Comparison of ENCODE assay signal across 9 cellular contexts in the genomic region with DNA sequence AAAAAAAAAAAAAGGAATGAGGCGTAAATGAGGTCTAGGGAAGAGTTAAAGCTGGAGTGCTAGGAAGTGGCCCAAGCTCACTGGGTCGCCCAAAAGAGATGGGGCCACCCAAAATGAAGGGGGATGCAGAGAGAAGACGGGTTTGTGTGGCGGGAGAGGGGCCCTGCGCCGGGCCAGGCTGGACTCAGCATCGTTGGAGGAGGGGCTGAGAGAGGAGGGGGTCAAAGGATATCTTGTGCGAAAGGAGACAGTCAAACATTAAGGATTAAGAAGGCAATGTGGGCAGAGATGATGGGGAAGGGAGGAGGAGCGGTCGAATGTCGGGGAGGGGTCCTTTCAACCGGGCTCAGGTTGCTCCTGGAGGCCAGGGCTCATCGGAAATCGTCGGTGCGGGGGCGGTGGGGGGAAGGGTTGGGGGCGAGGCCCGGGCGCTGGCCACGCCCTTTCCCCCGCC. TPM values are rescaled to one million over a fixed set of nuclear protein-coding genes. Genes with fewer than 3 reads are reported as not detected.
DNase-seq lines count a peak whose midpoint lies in the region; ATAC-seq, FAIRE-seq and TF ChIP-seq lines count a peak whose summit lies in the region.
"Had no signal": no experiment of that assay in that cellular context is flagged by ENCODE, and none has a peak within 500 bp of the region (broad histone marks: within the 10 kb centered on the region; RNA-seq: fewer than 3 reads in every experiment).

No MANE protein-coding gene starts in this region.

- no peak for DNase-seq in activated CD4-positive, alpha-beta T cell treated with anti-CD3 and anti-CD28 coated beads for 36 hours
- DNase-seq in activated CD4-positive, alpha-beta T cell treated with anti-CD3 and anti-CD28 coated beads for 48 hours: no peak
- no peak for DNase-seq in activated naive CD8-positive, alpha-beta T cell treated with anti-CD3 and anti-CD28 coated beads for 36 hours
- DNase-seq in kidney (no peak), thoracic aorta (ENCODE audit: low spot score) (no peak), posterior vena cava (ENCODE audit: low spot score) (no peak)

- peaks cover 8% of the 10 kb centered on the region for H3K36me3 Mint-ChIP-seq in activated CD4-positive, alpha-beta T cell treated with anti-CD3 and anti-CD28 coated beads for 36 hours (ENCODE audit: low read depth)
- peaks cover 4% of the 10 kb centered on the region for H3K36me3 Mint-ChIP-seq in activated naive CD8-positive, alpha-beta T cell treated with anti-CD3 and anti-CD28 coated beads for 36 hours

- no peak for FAIRE-seq in kidney (lab: Jason Lieb, UNC)

- H3K9me3 ChIP-seq in kidney (ENCODE audit: control insufficient read depth in 1 of 2, low read length in 2 of 2) (no peaks in the 10 kb centered on the region), thoracic aorta (no peaks in the 10 kb centered on the region)

- H3K9me3 Mint-ChIP-seq in activated CD4-positive, alpha-beta T cell treated with anti-CD3 and anti-CD28 coated beads for 36 hours (ENCODE audit: low read depth): no peaks in the 10 kb centered on the region
- no peaks in the 10 kb centered on the region for H3K9me3 Mint-ChIP-seq in activated naive CD8-positive, alpha-beta T cell treated with anti-CD3 and anti-CD28 coated beads for 36 hours

- H3K4me3 ChIP-seq in kidney (ENCODE audit: low read length in 2 of 2) (peak overlapping the region; percentile 54 to 80), thoracic aorta (peak overlapping the region; percentile 66)

- POLR2A ChIA-PET in activated CD4-positive, alpha-beta T cell treated with anti-CD3 and anti-CD28 coated beads for 36 hours (lab: Charles Lee): interaction anchor here (0.5 to 1.0 kb wide), 3 partner anchors 34 to 589 kb away, joined by 3 to 4 read pairs (median 3); a partner anchor contains a TSS

- H3K4me1 ChIP-seq in kidney (ENCODE audit: control insufficient read depth in 1 of 2, insufficient read depth in 1 of 2, low read depth in 1 of 2, low read length in 2 of 2) (peaks cover 0 to 7% of the 10 kb centered on the region in 2 donors), thoracic aorta (ENCODE audit: control insufficient read depth in 1 of 2, low read depth in 2 of 2) (peaks cover 5 to 19% of the 10 kb centered on the region in 2 donors)

- TF ChIP-seq CTCF in kidney (IDR thresholded peaks at IDR 0.05; ENCODE audit: borderline replicate concordance, extremely low read depth, insufficient read depth) (no peak), thoracic aorta (IDR thresholded peaks at IDR 0.05) (no peak)

- no peak for ATAC-seq in activated CD4-positive, alpha-beta T cell treated with anti-CD3 and anti-CD28 coated beads for 36 hours
- ATAC-seq in thoracic aorta (ENCODE audit: insufficient number of reproducible peaks, low FRiP score, low read depth) (no peak), HG03342 (IDR thresholded peaks at IDR 0.05; ENCODE audit: unreplicated experiment) (no peak), HG03045 (IDR thresholded peaks at IDR 0.05; ENCODE audit: unreplicated experiment) (no peak)

- no peaks in the 10 kb centered on the region for H3K27me3 ChIP-seq in thoracic aorta (replicated peaks; ENCODE audit: insufficient read depth)

- peaks cover 26% of the 10 kb centered on the region for H3K4me1 Mint-ChIP-seq in activated CD4-positive, alpha-beta T cell treated with anti-CD3 and anti-CD28 coated beads for 36 hours
- peaks cover 33% of the 10 kb centered on the region for H3K4me1 Mint-ChIP-seq in activated naive CD8-positive, alpha-beta T cell treated with anti-CD3 and anti-CD28 coated beads for 36 hours

- peak overlapping the region; percentile 97 for H3K27ac Mint-ChIP-seq in activated CD4-positive, alpha-beta T cell treated with anti-CD3 and anti-CD28 coated beads for 36 hours
- peak overlapping the region; percentile 88 for H3K27ac Mint-ChIP-seq in activated naive CD8-positive, alpha-beta T cell treated with anti-CD3 and anti-CD28 coated beads for 36 hours

- H3K36me3 ChIP-seq in kidney (ENCODE audit: control insufficient read depth in 1 of 2, insufficient read depth in 2 of 2, low read length in 2 of 2) (no peaks in the 10 kb centered on the region), thoracic aorta (no peaks in the 10 kb centered on the region)

- H3K27ac ChIP-seq in kidney (ENCODE audit: low read depth in 2 of 2, low read length in 2 of 2) (peak overlapping the region in 1 of 2 donors; percentile 0), thoracic aorta (peak overlapping the region; percentile 71 to 86)

- CTCF ChIA-PET in activated CD4-positive, alpha-beta T cell treated with anti-CD3 and anti-CD28 coated beads for 36 hours (lab: Charles Lee): interaction anchor here (0.6 to 8.8 kb wide), 11 partner anchors 8 to 482 kb away, joined by 3 to 70 read pairs (median 3); a partner anchor contains a TSS

- intact Hi-C loops in activated CD4-positive, alpha-beta T cell treated with anti-CD3 and anti-CD28 coated beads for 36 hours (cut with DNase I, micrococcal nuclease): loop anchor here (1.0 to 10.0 kb wide), 5 partner anchors 57 to 766 kb away; a partner anchor contains a TSS
- intact Hi-C loops in kidney (cut with DNase I): no loop called here
- intact Hi-C loops in posterior vena cava (cut with DNase I): no loop called here

- H3K27me3 Mint-ChIP-seq in activated CD4-positive, alpha-beta T cell treated with anti-CD3 and anti-CD28 coated beads for 36 hours: no peaks in the 10 kb centered on the region
- no peaks in the 10 kb centered on the region for H3K27me3 Mint-ChIP-seq in activated naive CD8-positive, alpha-beta T cell treated with anti-CD3 and anti-CD28 coated beads for 36 hours

- peak overlapping the region in 1 of 2 donors; percentile 75 for H3K9ac ChIP-seq in kidney (ENCODE audit: low read length in 2 of 2)

- H3K4me3 Mint-ChIP-seq in activated CD4-positive, alpha-beta T cell treated with anti-CD3 and anti-CD28 coated beads for 36 hours: peak overlapping the region; percentile 74
- peak overlapping the region; percentile 82 for H3K4me3 Mint-ChIP-seq in activated naive CD8-positive, alpha-beta T cell treated with anti-CD3 and anti-CD28 coated beads for 36 hours

RNA-seq across cellular contexts. Expression of a gene that starts 0.8 kb away (rescaled TPM):
- total RNA-seq in activated CD4-positive, alpha-beta T cell treated with anti-CD3 and anti-CD28 coated beads for 36 hours: 10 to 100 TPM; 82.3 to 96.8 TPM
- 10 to 100 TPM; 85.0 to 86.8 TPM for total RNA-seq in activated naive CD8-positive, alpha-beta T cell treated with anti-CD3 and anti-CD28 coated beads for 36 hours
- 41.2 TPM for total RNA-seq in kidney
- polyA plus RNA-seq in kidney (ENCODE audit: insufficient read depth, low read depth, low replicate concordance): 21.9 TPM
- total RNA-seq in thoracic aorta: 10 to 100 TPM; 18.5 to 21.2 TPM
- total RNA-seq in posterior vena cava: 10 to 100 TPM; 35.1 to 42.1 TPM

RNA-seq across cellular contexts. Expression of a gene that starts 22.3 kb away (rescaled TPM):
- 1 to 10 TPM; 2.7 to 3.6 TPM for total RNA-seq in activated CD4-positive, alpha-beta T cell treated with anti-CD3 and anti-CD28 coated beads for 36 hours
- total RNA-seq in activated naive CD8-positive, alpha-beta T cell treated with anti-CD3 and anti-CD28 coated beads for 36 hours: 1 to 10 TPM; 1.8 to 2.0 TPM
- total RNA-seq in kidney (3.3 TPM), thoracic aorta (1 to 10 TPM; 2.4 to 3.5 TPM), posterior vena cava (1 to 10 TPM; 2.0 to 2.3 TPM)
- polyA plus RNA-seq in kidney (ENCODE audit: insufficient read depth, low read depth, low replicate concordance): 2.4 TPM
- total RNA-seq: Daoy had no signal

RNA-seq across cellular contexts. Expression of a gene that starts 34.5 kb away (rescaled TPM):
- total RNA-seq in activated CD4-positive, alpha-beta T cell treated with anti-CD3 and anti-CD28 coated beads for 36 hours: 10 to 100 TPM in 1 of 2 experiments, 1 to 10 TPM in 1; 8.7 to 15.3 TPM
- total RNA-seq in activated naive CD8-positive, alpha-beta T cell treated with anti-CD3 and anti-CD28 coated beads for 36 hours: 10 to 100 TPM; 14.3 to 14.8 TPM
- total RNA-seq in kidney (36.0 TPM), thoracic aorta (10 to 100 TPM; 19.4 to 22.4 TPM), posterior vena cava (10 to 100 TPM; 15.4 to 17.9 TPM)
- 60.6 TPM for polyA plus RNA-seq in kidney (ENCODE audit: insufficient read depth, low read depth, low replicate concordance)

RNA-seq across cellular contexts. Expression of a gene that starts 57.9 kb away (rescaled TPM):
- 10 to 100 TPM; 15.8 to 21.3 TPM for total RNA-seq in activated CD4-positive, alpha-beta T cell treated with anti-CD3 and anti-CD28 coated beads for 36 hours
- 10 to 100 TPM; 22.3 to 24.0 TPM for total RNA-seq in activated naive CD8-positive, alpha-beta T cell treated with anti-CD3 and anti-CD28 coated beads for 36 hours
- 64.7 TPM for total RNA-seq in kidney
- polyA plus RNA-seq in kidney (ENCODE audit: insufficient read depth, low read depth, low replicate concordance): 70.3 TPM
- 10 to 100 TPM; 51.2 to 79.6 TPM for total RNA-seq in thoracic aorta
- total RNA-seq in posterior vena cava: 10 to 100 TPM; 36.0 to 40.0 TPM

RNA-seq across cellular contexts. Expression of a gene that starts 58.1 kb away (rescaled TPM):
- total RNA-seq in activated CD4-positive, alpha-beta T cell treated with anti-CD3 and anti-CD28 coated beads for 36 hours: 10 to 100 TPM in 1 of 2 experiments, 1 to 10 TPM in 1; 8.6 to 15.5 TPM
- 10 to 100 TPM; 17.6 to 19.0 TPM for total RNA-seq in activated naive CD8-positive, alpha-beta T cell treated with anti-CD3 and anti-CD28 coated beads for 36 hours
- total RNA-seq in kidney (21.7 TPM), thoracic aorta (10 to 100 TPM; 33.3 to 34.8 TPM), posterior vena cava (10 to 100 TPM in 1 of 2 donors, 1 to 10 TPM in 1; 9.4 to 11.6 TPM)
- 16.8 TPM for polyA plus RNA-seq in kidney (ENCODE audit: insufficient read depth, low read depth, low replicate concordance)

Comparison
In these comparisons a context has a peak if more than half of its experiments do, and no peak if none do; other contexts are left out.
1. intact Hi-C loops: an anchor here in activated CD4-positive, alpha-beta T cell treated with anti-CD3 and anti-CD28 coated beads for 36 hours (1.0 to 10.0 kb wide); none called in kidney and posterior vena cava.